Comparison of ENCODE assay signal across 8 cellular contexts in genomic region chr20:2206957-2207769, GRCh38.
DNase-seq lines count a peak whose midpoint lies in the region; ATAC-seq and TF ChIP-seq lines count a peak whose summit lies in the region.

No MANE protein-coding gene starts in this region.

- no peaks in the 10 kb centered on the region for H3K9me3 ChIP-seq in BLaER1 treated with 17β-estradiol and CSF1 and Interleukin-3, amounts not matched to agents 10 nM and 100 nM (replicated peaks in 1 of 11)
- no peaks in the 10 kb centered on the region for H3K9me3 ChIP-seq in Loucy (ENCODE audit: insufficient read depth, low read depth, low read length)
- H3K9me3 ChIP-seq in iPS DF 6.9 (ENCODE audit: control insufficient read depth, insufficient read depth, low read length), result no peaks in the 10 kb centered on the region
- H3K9me3 ChIP-seq in sigmoid colon, result no peaks in the 10 kb centered on the region

- TF ChIP-seq EP300 in sigmoid colon (IDR thresholded peaks at IDR 0.05), result no peak

- H2AFZ ChIP-seq in Loucy (ENCODE audit: low read length), result peak overlapping the region; percentile 77

- H3K79me2 ChIP-seq in Loucy (ENCODE audit: insufficient read depth, low read length), result no peaks in the 10 kb centered on the region

- H3K4me3 ChIP-seq in BLaER1 treated with 17β-estradiol and CSF1 and Interleukin-3, amounts not matched to agents 10 nM and 100 nM, result peak overlapping the region; percentile 55 to 71 (median 62)
- H3K4me3 ChIP-seq in Loucy (ENCODE audit: low read length, poor library complexity, severe bottlenecking) (peak overlapping the region; percentile 67), astrocyte of the spinal cord (ENCODE audit: low read depth, low read length) (peak overlapping the region; percentile 45), iPS DF 6.9 (ENCODE audit: low read length) (peak overlapping the region; percentile 67; the same call in 1 of the 2 replicates), sigmoid colon (peak overlapping the region; percentile 24 to 60 (median 47))

- H3K27me3 Mint-ChIP-seq in T-helper 2 cell treated with Interferon-gamma antibody and Interleukin-4, amounts not matched to agents 5 μg/mL and 100 μg/mL, for 36 hours (ENCODE audit: low read depth), result peaks cover 25% of the 10 kb centered on the region

- in situ Hi-C loops in astrocyte of the spinal cord (cut with HindIII; ENCODE audit: low sequenced_read_pairs), result no loop called here

- H3K27ac Mint-ChIP-seq in T-helper 2 cell treated with Interferon-gamma antibody and Interleukin-4, amounts not matched to agents 5 μg/mL and 100 μg/mL, for 36 hours, result no peak overlapping the region

- no peaks in the 10 kb centered on the region for H3K36me3 Mint-ChIP-seq in T-helper 2 cell treated with Interferon-gamma antibody and Interleukin-4, amounts not matched to agents 5 μg/mL and 100 μg/mL, for 36 hours (ENCODE audit: low read depth)

- H3K4me1 Mint-ChIP-seq in T-helper 2 cell treated with Interferon-gamma antibody and Interleukin-4, amounts not matched to agents 5 μg/mL and 100 μg/mL, for 36 hours (ENCODE audit: low read depth), result no peaks in the 10 kb centered on the region

- peaks cover 0 to 6% (median 0%) of the 10 kb centered on the region in 11 experiments; a peak in 2 of 22 replicates for H3K27me3 ChIP-seq in BLaER1 treated with 17β-estradiol and CSF1 and Interleukin-3, amounts not matched to agents 10 nM and 100 nM
- H3K27me3 ChIP-seq in Loucy (ENCODE audit: insufficient read depth, low read length, poor library complexity, severe bottlenecking) (no peaks in the 10 kb centered on the region), iPS DF 6.9 (ENCODE audit: control insufficient read depth, insufficient read depth, low read length) (no peaks in the 10 kb centered on the region), sigmoid colon (peaks cover 8 to 63% (median 13%) of the 10 kb centered on the region in 3 donors)

- peak overlapping the region; percentile 66 to 92 (median 69) for H3K27ac ChIP-seq in BLaER1 treated with 17β-estradiol and CSF1 and Interleukin-3, amounts not matched to agents 10 nM and 100 nM
- H3K27ac ChIP-seq in iPS DF 6.9 (ENCODE audit: low read length), result no peak overlapping the region
- no peak overlapping the region for H3K27ac ChIP-seq in sigmoid colon

- H3K4me1 ChIP-seq in BLaER1 treated with 17β-estradiol and CSF1 and Interleukin-3, amounts not matched to agents 10 nM and 100 nM, result peaks cover 26 to 64% (median 45%) of the 10 kb centered on the region in 10 experiments
- no peaks in the 10 kb centered on the region for H3K4me1 ChIP-seq in Loucy (ENCODE audit: insufficient read depth, low read length, poor library complexity, severe bottlenecking)
- no peaks in the 10 kb centered on the region for H3K4me1 ChIP-seq in iPS DF 6.9 (ENCODE audit: control insufficient read depth, insufficient read depth, low read length)
- H3K4me1 ChIP-seq in sigmoid colon, result peaks cover 0 to 16% (median 13%) of the 10 kb centered on the region in 4 donors

- H3K36me3 ChIP-seq in BLaER1 treated with 17β-estradiol and CSF1 and Interleukin-3, amounts not matched to agents 10 nM and 100 nM, result no peaks in the 10 kb centered on the region
- H3K36me3 ChIP-seq in Loucy (ENCODE audit: insufficient read depth, low read length), result no peaks in the 10 kb centered on the region
- no peaks in the 10 kb centered on the region for H3K36me3 ChIP-seq in iPS DF 6.9 (ENCODE audit: control insufficient read depth, insufficient read depth, low read length)
- H3K36me3 ChIP-seq in sigmoid colon, result no peaks in the 10 kb centered on the region

- H3K9ac ChIP-seq in BLaER1 treated with 17β-estradiol and CSF1 and Interleukin-3, amounts not matched to agents 10 nM and 100 nM, result peak overlapping the region; percentile 60 to 82 (median 75)
- peak overlapping the region; percentile 45 for H3K9ac ChIP-seq in Loucy (ENCODE audit: low read depth, low read length, poor library complexity, severe bottlenecking)

- peak overlapping the region; percentile 80 to 98 (median 92) for H3K4me2 ChIP-seq in BLaER1 treated with 17β-estradiol and CSF1 and Interleukin-3, amounts not matched to agents 10 nM and 100 nM
- H3K4me2 ChIP-seq in Loucy (ENCODE audit: low read depth, low read length, poor library complexity, severe bottlenecking), result peak overlapping the region; percentile 72

- H3K4me3 Mint-ChIP-seq in T-helper 2 cell treated with Interferon-gamma antibody and Interleukin-4, amounts not matched to agents 5 μg/mL and 100 μg/mL, for 36 hours, result peak overlapping the region; percentile 73

- H4K20me1 ChIP-seq in BLaER1 treated with 17β-estradiol and CSF1 and Interleukin-3, amounts not matched to agents 10 nM and 100 nM, result no peaks in the 10 kb centered on the region; a peak in 1 of 22 replicates
- H4K20me1 ChIP-seq in Loucy (ENCODE audit: insufficient read depth, low read length, poor library complexity, severe bottlenecking), result no peaks in the 10 kb centered on the region

- TF ChIP-seq POLR2A in sigmoid colon (IDR thresholded peaks at IDR 0.05), result no peak

- peak; percentile 77 for DNase-seq in T-helper 2 cell treated with Interferon-gamma antibody and Interleukin-4, amounts not matched to agents 5 μg/mL and 100 μg/mL, for 36 hours (ENCODE audit: low spot score)
- DNase-seq in astrocyte of the spinal cord (ENCODE audit: low read depth, low spot score), result peak; percentile 55
- peak; percentile 41 for DNase-seq in iPS DF 6.9 (ENCODE audit: low read depth, low spot score)
- peak; percentile 79 for DNase-seq in sigmoid colon

- ATAC-seq in GM19438 (IDR thresholded peaks at IDR 0.05; ENCODE audit: low read depth, unreplicated experiment) (peak; percentile 62), GM19463 (IDR thresholded peaks at IDR 0.05; ENCODE audit: unreplicated experiment) (no peak)

- intact Hi-C loops in sigmoid colon (cut with DNase I), result loop anchor here (5.0 kb wide), 1 partner anchor 245 kb away; no protein-coding TSS in a partner anchor

- H3K9me3 Mint-ChIP-seq in T-helper 2 cell treated with Interferon-gamma antibody and Interleukin-4, amounts not matched to agents 5 μg/mL and 100 μg/mL, for 36 hours, result no peaks in the 10 kb centered on the region

- no CpG with 5 or more reads among the region's 82 CpGs for WGBS in iPS DF 6.9 (ENCODE audit: insufficient coverage, insufficient read length)
- WGBS in sigmoid colon, 2 donors, result 1 to 3% methylated on average over 82 of the region's 82 CpGs

- TF ChIP-seq CTCF in Loucy (conservative IDR thresholded peaks at IDR 0.05; ENCODE audit: low read length) (peak; percentile 66), astrocyte of the spinal cord (IDR thresholded peaks at IDR 0.05; ENCODE audit: low read depth, low read length) (peak; percentile 79), sigmoid colon (IDR thresholded peaks at IDR 0.05) (peak in 3 of 4 experiments; percentile 22 to 49 (median 29))

- no peaks in the 10 kb centered on the region for H3K9me2 ChIP-seq in Loucy (replicated peaks; ENCODE audit: low read depth, low read length)

- H3F3A ChIP-seq in Loucy (ENCODE audit: low read depth), result no peaks in the 10 kb centered on the region

Comparison
In these comparisons a context has a peak if more than half of its experiments do, and no peak if none do; other contexts are left out.
1. H3K27ac ChIP-seq: peak in BLaER1 treated with 17β-estradiol and CSF1 and Interleukin-3, amounts not matched to agents 10 nM and 100 nM (11 of 11); none in iPS DF 6.9 (single experiment) and sigmoid colon (0 of 4).
2. CTCF ChIP-seq: peak in every context shown above with its lines; median percentile 79 in astrocyte of the spinal cord; 66 in Loucy; 29 in sigmoid colon.
3. Peak in every context shown above with its lines, with median percentiles within 50 percentile points of each other: H3K4me3 ChIP-seq and DNase-seq.